Comparison of ENCODE assay signal across 10 cellular contexts in genomic region chr17:16383216-16383615, GRCh38. TPM values are rescaled to one million over a fixed set of nuclear protein-coding genes. Genes with fewer than 3 reads are reported as not detected.
DNase-seq lines count a peak whose midpoint lies in the region; ATAC-seq and TF ChIP-seq lines count a peak whose summit lies in the region.
"Had no signal": no experiment of that assay in that cellular context is flagged by ENCODE, and none has a peak within 500 bp of the region (broad histone marks: within the 10 kb centered on the region; RNA-seq: fewer than 3 reads in every experiment).

No MANE protein-coding gene starts in this region.

- in situ Hi-C loops in GM23248 (cut with MboI): no loop called here

- ATAC-seq in GM21737 (IDR thresholded peaks at IDR 0.05; ENCODE audit: unreplicated experiment): no peak

- no peaks in the 10 kb centered on the region for H3K9me2 ChIP-seq in GM23248 (ENCODE audit: insufficient read depth)

- peaks cover 21% of the 10 kb centered on the region for H3K4me1 ChIP-seq in GM23248 (ENCODE audit: insufficient read depth)

- H3K4me3 Mint-ChIP-seq in activated naive CD8-positive, alpha-beta T cell treated with anti-CD3 and anti-CD28 coated beads for 36 hours: peak overlapping the region; percentile 95
- peak overlapping the region; percentile 94 for H3K4me3 Mint-ChIP-seq in mesothelial cell of epicardium

- H3K27ac ChIP-seq in AG04450 (ENCODE audit: low read depth, low read length): no peak overlapping the region
- no peak overlapping the region for H3K27ac ChIP-seq in GM23248
- H3K27ac ChIP-seq: tibial artery had no signal

- H3K27me3 ChIP-seq in AG04450 (ENCODE audit: control insufficient read depth, insufficient read depth, low read length) (no peaks in the 10 kb centered on the region), GM23248 (replicated peaks; ENCODE audit: insufficient read depth) (no peaks in the 10 kb centered on the region)
- H3K27me3 ChIP-seq: tibial artery had no signal

- no peaks in the 10 kb centered on the region for H3K9me3 Mint-ChIP-seq in activated naive CD8-positive, alpha-beta T cell treated with anti-CD3 and anti-CD28 coated beads for 36 hours
- H3K9me3 Mint-ChIP-seq in mesothelial cell of epicardium: no peaks in the 10 kb centered on the region

- peaks cover 33% of the 10 kb centered on the region for H3K36me3 Mint-ChIP-seq in activated naive CD8-positive, alpha-beta T cell treated with anti-CD3 and anti-CD28 coated beads for 36 hours
- peaks cover 26% of the 10 kb centered on the region for H3K36me3 Mint-ChIP-seq in mesothelial cell of epicardium

- H3F3A ChIP-seq in GM23248 (ENCODE audit: insufficient read depth): peaks cover 34% of the 10 kb centered on the region

- POLR2A ChIA-PET in AG04450 (lab: Yijun Ruan, JAX): interaction anchor here (1.3 to 4.4 kb wide), 2 partner anchors 32 to 57 kb away, joined by 3 to 102 read pairs; partner anchors contain the start of gene TRPV2

- H2AFZ ChIP-seq in GM23248: no peak overlapping the region

- H3K4me2 ChIP-seq in GM23248 (ENCODE audit: unreplicated experiment): peak overlapping the region; percentile 91

- CTCF ChIA-PET in AG04450 (lab: Charles Lee): interaction anchor here (0.7 to 1.6 kb wide), 4 partner anchors 9 to 71 kb away, joined by 3 to 8 read pairs (median 5); no protein-coding TSS in a partner anchor

- TF ChIP-seq CTCF in AG04450 (IDR thresholded peaks at IDR 0.05; ENCODE audit: low read depth, low read length) (no peak), mesothelial cell of epicardium (IDR thresholded peaks at IDR 0.05; ENCODE audit: unreplicated experiment) (no peak), GM10266 (IDR thresholded peaks at IDR 0.05; ENCODE audit: control insufficient read depth, insufficient read depth, low read depth, missing control alignments) (no peak)

- H3K9ac ChIP-seq in GM23248: no peak overlapping the region

- WGBS in GM23248 (ENCODE audit: low coverage in 1 of 2, low lambda C conversion rate in 2 of 2, missing lambda C conversion rate in 2 of 2), 2 experiments: 56 to 59% methylated on average over 4 of the region's 4 CpGs

- H3K4me1 Mint-ChIP-seq in activated naive CD8-positive, alpha-beta T cell treated with anti-CD3 and anti-CD28 coated beads for 36 hours: peaks cover 43% of the 10 kb centered on the region
- peaks cover 44% of the 10 kb centered on the region for H3K4me1 Mint-ChIP-seq in mesothelial cell of epicardium

- peaks cover 36% of the 10 kb centered on the region for H3K79me2 ChIP-seq in GM23248 (ENCODE audit: insufficient read depth)

- H3K4me3 ChIP-seq in AG04450 (ENCODE audit: low read depth, low read length) (peak overlapping the region; percentile 87), GM23248 (peak overlapping the region; percentile 91; the same call in 1 of the 2 replicates)
- H3K4me3 ChIP-seq: tibial artery had no signal

- H3K9me3 ChIP-seq in AG04450 (ENCODE audit: control insufficient read depth, insufficient read depth, low read length): no peaks in the 10 kb centered on the region; the same call in 1 of the 2 replicates
- no peaks in the 10 kb centered on the region for H3K9me3 ChIP-seq in GM23248 (ENCODE audit: low read depth)
- H3K9me3 ChIP-seq: tibial artery had no signal

- DNase-seq in AG04450 (ENCODE audit: low read depth, low spot score) (no peak), GM23248 (no peak), mesothelial cell of epicardium (ENCODE audit: low spot score in 2 of 2, unreplicated experiment in 2 of 2) (no peak), DMS 273 treated with DMSO at 0.1 percent for 48 hours (lab: John Stamatoyannopoulos, UW) (no peak), KG1 (lab: John Stamatoyannopoulos, UW) (no peak), GM10266 (ENCODE audit: extremely low spot score) (no peak)
- no peak for DNase-seq in activated naive CD8-positive, alpha-beta T cell treated with anti-CD3 and anti-CD28 coated beads for 36 hours
- DNase-seq: DMS79, tibial artery had no signal

- H3K36me3 ChIP-seq in GM23248 (ENCODE audit: low read depth): peaks cover 15% of the 10 kb centered on the region

- peaks cover 5% of the 10 kb centered on the region; the same call in 1 of the 2 replicates for H4K20me1 ChIP-seq in GM23248 (ENCODE audit: insufficient read depth)

- peak overlapping the region; percentile 43 for H3K27ac Mint-ChIP-seq in activated naive CD8-positive, alpha-beta T cell treated with anti-CD3 and anti-CD28 coated beads for 36 hours
- peak overlapping the region; percentile 66 for H3K27ac Mint-ChIP-seq in mesothelial cell of epicardium

- peaks cover 10% of the 10 kb centered on the region for H3K27me3 Mint-ChIP-seq in activated naive CD8-positive, alpha-beta T cell treated with anti-CD3 and anti-CD28 coated beads for 36 hours
- H3K27me3 Mint-ChIP-seq in mesothelial cell of epicardium (ENCODE audit: low read depth): no peaks in the 10 kb centered on the region

RNA-seq across cellular contexts. Expression of gene UBB, which starts 2.3 kb away (rescaled TPM):
- polyA plus RNA-seq in AG04450 (2011; rRNA removed) (1,944 and 3,172 TPM in 2 replicates), GM23248 (2016; fragmentation: Nextera tagmentation; extraction: Ambion mirVana) (1,286 and 1,305 TPM in 2 replicates)
- polyA minus RNA-seq in AG04450 (2011; rRNA and poly(A)+ RNA removed): 2,374 and 2,983 TPM in 2 replicates
- 586 and 786 TPM in 2 replicates for total RNA-seq in GM23248 (2014; rRNA removed; shearing (Covaris generic))
- 1,000 to 10,000 TPM; 1,498 to 1,547 TPM for total RNA-seq in activated naive CD8-positive, alpha-beta T cell treated with anti-CD3 and anti-CD28 coated beads for 36 hours
- 1,270 to 1,309 TPM (median 1,304 TPM) in 3 replicates for total RNA-seq in mesothelial cell of epicardium

RNA-seq across cellular contexts. Expression of gene CENPV, which starts 29.9 kb away (rescaled TPM):
- polyA plus RNA-seq in AG04450 (2011; rRNA removed) (65.2 and 71.9 TPM in 2 replicates), GM23248 (2016; fragmentation: Nextera tagmentation; extraction: Ambion mirVana) (6.8 and 8.7 TPM in 2 replicates)
- polyA minus RNA-seq in AG04450 (2011; rRNA and poly(A)+ RNA removed): 24.3 and 24.6 TPM in 2 replicates
- total RNA-seq in GM23248 (2014; rRNA removed; shearing (Covaris generic)): 9.4 and 11.8 TPM in 2 replicates
- 100 to 1,000 TPM; 145 to 154 TPM for total RNA-seq in activated naive CD8-positive, alpha-beta T cell treated with anti-CD3 and anti-CD28 coated beads for 36 hours
- total RNA-seq in mesothelial cell of epicardium: 98.7 to 107 TPM (median 102 TPM) in 3 replicates

RNA-seq across cellular contexts. Expression of gene TRPV2, which starts 32.2 kb away (rescaled TPM):
- 30.8 and 38.4 TPM in 2 replicates for polyA plus RNA-seq in AG04450 (2011; rRNA removed)
- polyA minus RNA-seq in AG04450 (2011; rRNA and poly(A)+ RNA removed): 57.0 and 70.8 TPM in 2 replicates
- 23.9 and 25.8 TPM in 2 replicates for total RNA-seq in GM23248 (2014; rRNA removed; shearing (Covaris generic))
- 19.5 and 19.6 TPM in 2 replicates for polyA plus RNA-seq in GM23248 (2016; fragmentation: Nextera tagmentation; extraction: Ambion mirVana)
- total RNA-seq in activated naive CD8-positive, alpha-beta T cell treated with anti-CD3 and anti-CD28 coated beads for 36 hours: 10 to 100 TPM; 34.4 to 40.2 TPM
- total RNA-seq in mesothelial cell of epicardium: 1.9 to 4.5 TPM (median 2.1 TPM) in 3 replicates
